ENCODE assay signal across 15 cellular contexts in the genomic region with DNA sequence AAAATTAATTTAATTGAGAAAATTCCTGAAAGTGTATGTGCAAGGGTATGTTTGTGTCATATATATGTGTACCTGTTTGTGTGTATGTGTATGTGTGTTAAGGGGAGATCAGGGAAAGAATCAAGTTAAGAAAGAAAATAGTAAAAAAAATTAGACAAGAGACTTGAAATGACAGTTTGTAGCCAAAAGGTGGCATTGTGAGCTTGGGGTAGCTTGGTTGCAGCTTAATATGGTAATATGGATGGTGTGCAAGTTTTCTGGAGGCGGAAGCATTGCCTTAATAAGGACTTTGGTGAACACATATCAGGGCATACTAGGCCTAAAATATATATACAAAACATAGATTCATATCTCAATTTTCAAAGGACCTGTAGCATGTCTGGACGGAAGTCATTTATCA.
DNase-seq lines count a peak whose midpoint lies in the region; ATAC-seq and TF ChIP-seq lines count a peak whose summit lies in the region.
"Had no signal": no experiment of that assay in that cellular context is flagged by ENCODE, and none has a peak within 500 bp of the region (broad histone marks: within the 10 kb centered on the region; RNA-seq: fewer than 3 reads in every experiment).

No MANE protein-coding gene starts in this region.

- ATAC-seq in HG02623 (IDR thresholded peaks at IDR 0.05; ENCODE audit: unreplicated experiment), result no peak
- ATAC-seq: left lung had no signal

- H3K4me3 Mint-ChIP-seq in chondrocyte (ENCODE audit: unreplicated experiment) (no peak overlapping the region), osteocyte (ENCODE audit: unreplicated experiment) (no peak overlapping the region)

- H3K36me3 ChIP-seq in Karpas-422 (ENCODE audit: insufficient read depth, low read length), result peaks cover 51% of the 10 kb centered on the region

- peak; percentile 4 for DNase-seq in DMS 273 (lab: John Stamatoyannopoulos, UW; ENCODE audit: unreplicated experiment)
- DNase-seq in DMS 273 treated with DMSO at 0.1 percent for 48 hours (lab: John Stamatoyannopoulos, UW), result no peak
- peak; percentile 55 for DNase-seq in Karpas-422
- no peak for DNase-seq in chondrocyte (ENCODE audit: low spot score)
- no peak for DNase-seq in osteocyte (ENCODE audit: extremely low spot score, unreplicated experiment)
- no peak for DNase-seq in caudate nucleus (lab: John Stamatoyannopoulos, UW)
- no peak for DNase-seq in hepatic stellate cell (ENCODE audit: low spot score)
- DNase-seq: 8988T; activated gamma-delta T cell treated with Interleukin-2 at 50 U/mL for 16 hours; anterior cingulate cortex; GDM1; left lung; NCI-H1092; stimulated activated CD4-positive, alpha-beta T cell treated with anti-CD3 and anti-CD28 coated beads, Interleukin-15, amount 100 ng/mL, for 24 hours had no signal

- H3K27ac Mint-ChIP-seq in chondrocyte (ENCODE audit: unreplicated experiment), result no peak overlapping the region
- no peak overlapping the region for H3K27ac Mint-ChIP-seq in osteocyte (ENCODE audit: unreplicated experiment)

- H3K9me3 Mint-ChIP-seq in chondrocyte (ENCODE audit: low read depth), result peaks cover 16% of the 10 kb centered on the region
- H3K9me3 Mint-ChIP-seq in osteocyte (ENCODE audit: unreplicated experiment), result peaks cover 15% of the 10 kb centered on the region

- H3K36me3 Mint-ChIP-seq in chondrocyte (ENCODE audit: low read depth) (no peaks in the 10 kb centered on the region), osteocyte (ENCODE audit: unreplicated experiment) (peaks cover 4% of the 10 kb centered on the region)

- H3K27me3 Mint-ChIP-seq in chondrocyte (ENCODE audit: low read depth), result no peaks in the 10 kb centered on the region
- H3K27me3 Mint-ChIP-seq in osteocyte (ENCODE audit: unreplicated experiment), result no peaks in the 10 kb centered on the region

- no peak overlapping the region for H3K27ac ChIP-seq in Karpas-422 (ENCODE audit: low read length)
- H3K27ac ChIP-seq in caudate nucleus (ENCODE audit: low read depth, low read length), result no peak overlapping the region
- H3K27ac ChIP-seq: left lung had no signal

- no peak overlapping the region for H3K9ac ChIP-seq in Karpas-422 (ENCODE audit: low read length)

- no peaks in the 10 kb centered on the region for H3K4me1 Mint-ChIP-seq in chondrocyte (ENCODE audit: low read depth)
- peaks cover 4% of the 10 kb centered on the region for H3K4me1 Mint-ChIP-seq in osteocyte (ENCODE audit: unreplicated experiment)

- H3K9me2 ChIP-seq in Karpas-422 (replicated peaks; ENCODE audit: insufficient read depth, low read length), result no peaks in the 10 kb centered on the region

- no peak overlapping the region for H2AFZ ChIP-seq in Karpas-422 (ENCODE audit: low read length)

- TF ChIP-seq CTCF in chondrocyte (IDR thresholded peaks at IDR 0.05) (peak; percentile 58), osteocyte (IDR thresholded peaks at IDR 0.05) (peak; percentile 6)

- H3K4me1 ChIP-seq in Karpas-422 (ENCODE audit: low read length), result no peaks in the 10 kb centered on the region
- H3K4me1 ChIP-seq: left lung had no signal

- peaks cover 17% of the 10 kb centered on the region for H3K9me3 ChIP-seq in Karpas-422 (ENCODE audit: low read length)

- H4K20me1 ChIP-seq in Karpas-422 (ENCODE audit: insufficient read depth, low read depth, low read length), result no peaks in the 10 kb centered on the region

- H3K79me2 ChIP-seq in Karpas-422 (ENCODE audit: low read length), result peaks cover 34% of the 10 kb centered on the region

- no peaks in the 10 kb centered on the region for H3K27me3 ChIP-seq in Karpas-422 (ENCODE audit: low read length)
- H3K27me3 ChIP-seq: left lung had no signal

- H3K4me2 ChIP-seq in Karpas-422 (ENCODE audit: low read depth, low read length, poor library complexity, severe bottlenecking), result no peak overlapping the region

- no peak overlapping the region for H3K4me3 ChIP-seq in Karpas-422 (ENCODE audit: low read length)
- H3K4me3 ChIP-seq: left lung had no signal

Comparison
In these comparisons a context has a peak if more than half of its experiments do, and no peak if none do; other contexts are left out.
1. DNase-seq: peak in DMS 273 (single experiment) and Karpas-422 (single experiment); none in DMS 273 treated with DMSO at 0.1 percent for 48 hours (single experiment), chondrocyte (single experiment), osteocyte (single experiment), caudate nucleus (0 of 61) and hepatic stellate cell (single experiment).